10 cellular contexts compared by ENCODE assay signal in genomic region chr3:45462522-45463262, GRCh38.
DNase-seq lines count a peak whose midpoint lies in the region; ATAC-seq, FAIRE-seq and TF ChIP-seq lines count a peak whose summit lies in the region.
"Had no signal": no experiment of that assay in that cellular context is flagged by ENCODE, and none has a peak within 500 bp of the region (broad histone marks: within the 10 kb centered on the region; RNA-seq: fewer than 3 reads in every experiment).

No MANE protein-coding gene starts in this region.

- TF ChIP-seq RAD21 in IMR-90 (IDR thresholded peaks at IDR 0.05; ENCODE audit: low read length) = no peak

- POLR2A ChIA-PET in IMR-90 (lab: Charles Lee; ENCODE audit: unreplicated experiment) = no interaction called here

- no peaks in the 10 kb centered on the region for H4K20me1 ChIP-seq in IMR-90 (ENCODE audit: insufficient read depth, low read length)

- dilution Hi-C loops in IMR-90 (cut with HindIII; ENCODE audit: low sequenced_read_pairs, unreplicated experiment) = no loop called here

- peak; percentile 21 for DNase-seq in IMR-90
- DNase-seq in anterior cingulate cortex (lab: John Stamatoyannopoulos, UW) = peak in 31 of 58 donors; percentile 3 to 75 (median 33)
- DNase-seq in stimulated activated CD4-positive, alpha-beta T cell treated with anti-CD3 and anti-CD28 coated beads, Interleukin-4, amount 100 ng/mL, for 4 hours = peak; percentile 26 to 53
- DNase-seq in pancreas = no peak
- DNase-seq in NCI-H2196 (lab: John Stamatoyannopoulos, UW; ENCODE audit: unreplicated experiment) = no peak
- DNase-seq in NCI-H748 (lab: John Stamatoyannopoulos, UW; ENCODE audit: unreplicated experiment) = no peak
- no peak for DNase-seq in ecto neural progenitor cell (ENCODE audit: low spot score)
- DNase-seq: NCI-H1105 treated with DMSO at 0.1 percent for 48 hours had no signal

- FAIRE-seq in pancreas (lab: Jason Lieb, UNC) = no peak

- no peak overlapping the region for H4K5ac ChIP-seq in IMR-90 (ENCODE audit: low read depth, low read length)

- H4K91ac ChIP-seq in IMR-90 (ENCODE audit: insufficient read depth, low read depth, low read length) = no peak overlapping the region

- intact Hi-C loops in IMR-90 (cut with micrococcal nuclease) = no loop called here
- intact Hi-C loops in pancreas (cut with DNase I) = no loop called here

- 83% methylated on average over 3 of the region's 5 CpGs; no CpG with 5 or more reads in 1 of the 2 experiments for WGBS in IMR-90 (ENCODE audit: extremely low coverage in 2 of 2, insufficient read length in 1 of 2), 2 experiments
- WGBS in pancreas, 2 donors = 84 to 94% methylated on average over 5 of the region's 5 CpGs

- H3K9me1 ChIP-seq in IMR-90 (ENCODE audit: insufficient read depth, low read length) = 0 out of 2 replicates have a peak, but pooled peaks cover 2% of the 10 kb centered on the region

- CTCF ChIA-PET in IMR-90 (lab: Yijun Ruan, JAX) = interaction anchor here (0.6 kb wide), 1 partner anchor 29 kb away, joined by 9 read pairs; no protein-coding TSS in a partner anchor

- H2BK20ac ChIP-seq in IMR-90 (ENCODE audit: low read depth, low read length) = no peak overlapping the region

- H3K4me2 ChIP-seq in IMR-90 (ENCODE audit: low read depth, low read length) = no peak overlapping the region

- BruUV-seq in IMR-90 (replicated peaks; lab: Mats Ljungman, UMichigan) = no TSS peak

- no peak overlapping the region for H3K14ac ChIP-seq in IMR-90 (replicated peaks; ENCODE audit: low read depth, low read length)

- no peak overlapping the region for H3K9ac ChIP-seq in IMR-90 (ENCODE audit: low read depth, low read length)

- no peak overlapping the region for H3K56ac ChIP-seq in IMR-90 (ENCODE audit: extremely low read depth, insufficient read depth, low read length)

- peaks cover 2% of the 10 kb centered on the region; the same call in 1 of the 2 replicates for H3K4me1 ChIP-seq in IMR-90 (ENCODE audit: control insufficient read depth, insufficient read depth, low read length)
- H3K4me1 ChIP-seq in pancreas = no peaks in the 10 kb centered on the region

- no peak overlapping the region for H2AK9ac ChIP-seq in IMR-90 (replicated peaks; ENCODE audit: low read depth, low read length, poor library complexity)

- H3K36me3 ChIP-seq in IMR-90 (ENCODE audit: control insufficient read depth, insufficient read depth, low read length) (peaks cover 10% of the 10 kb centered on the region), pancreas (peaks cover 0 to 14% (median 0%) of the 10 kb centered on the region in 3 donors)

- in situ Hi-C loops in IMR-90 (cut with MboI; ENCODE audit: low sequenced_read_pairs) = no loop called here

- no peak for TF ChIP-seq CTCF in IMR-90 (conservative IDR thresholded peaks at IDR 0.05; ENCODE audit: low read depth, low read length)
- TF ChIP-seq CTCF in pancreas (IDR thresholded peaks at IDR 0.05) = no peak

- H3K27me3 ChIP-seq in IMR-90 (ENCODE audit: control insufficient read depth, insufficient read depth, low read length) = no peaks in the 10 kb centered on the region
- H3K27me3 ChIP-seq in pancreas = no peaks in the 10 kb centered on the region

- no peak overlapping the region for H2AFZ ChIP-seq in IMR-90 (replicated peaks; ENCODE audit: low read length, poor library complexity)

- H3K79me1 ChIP-seq in IMR-90 (ENCODE audit: low read depth in 1 of 2, low read length in 2 of 2) = no peaks in the 10 kb centered on the region; a peak in 1 of 4 replicates

- no peak overlapping the region for H3K18ac ChIP-seq in IMR-90 (ENCODE audit: low read depth, low read length)

- no peaks in the 10 kb centered on the region for H3K9me3 ChIP-seq in IMR-90 (ENCODE audit: control insufficient read depth, insufficient read depth, low read length)
- no peaks in the 10 kb centered on the region for H3K9me3 ChIP-seq in pancreas
- H3K9me3 ChIP-seq: thoracic aorta had no signal

- H2BK5ac ChIP-seq in IMR-90 (ENCODE audit: low read depth, low read length, poor library complexity, severe bottlenecking) = no peak overlapping the region

- H2BK120ac ChIP-seq in IMR-90 (ENCODE audit: low read depth, low read length) = no peak overlapping the region

- H2AK5ac ChIP-seq in IMR-90 (ENCODE audit: low read depth, low read length) = no peak overlapping the region

- no peak for TF ChIP-seq POLR2A in IMR-90 (IDR thresholded peaks at IDR 0.05; ENCODE audit: low read depth, low read length)

- H4K8ac ChIP-seq in IMR-90 (ENCODE audit: low read depth in 2 of 2, low read length in 2 of 2) = no peak overlapping the region

- no peak overlapping the region for H3K27ac ChIP-seq in IMR-90 (ENCODE audit: insufficient read depth, low read length)
- no peak overlapping the region for H3K27ac ChIP-seq in pancreas
- H3K27ac ChIP-seq: thoracic aorta had no signal

- no peak overlapping the region; the same call in 1 of the 2 replicates for H3K23ac ChIP-seq in IMR-90 (ENCODE audit: low read depth, low read length)

- H3K4ac ChIP-seq in IMR-90 (ENCODE audit: low read depth, low read length) = no peak overlapping the region

- no peak overlapping the region for H2BK15ac ChIP-seq in IMR-90 (ENCODE audit: low read depth, low read length)

- H3K4me3 ChIP-seq in IMR-90 (ENCODE audit: insufficient read depth, low read depth, low read length) = no peak overlapping the region
- H3K4me3 ChIP-seq in pancreas = no peak overlapping the region
- H3K4me3 ChIP-seq: thoracic aorta had no signal

- peak; percentile 60 for ATAC-seq in GM19372 (IDR thresholded peaks at IDR 0.05; ENCODE audit: low read depth, unreplicated experiment)
- peak; percentile 72 for ATAC-seq in IMR-90 (ENCODE audit: low read depth)
- no peak for ATAC-seq in pancreas

TF ChIP-seq in IMR-90, 13 proteins besides CTCF, POLR2A, EP300 and RAD21:
- TF ChIP-seq CEBPB (IDR thresholded peaks at IDR 0.05; ENCODE audit: low read depth, low read length) (no peak), USF2 (IDR thresholded peaks at IDR 0.05; ENCODE audit: low read depth, low read length) (no peak), MAFK (IDR thresholded peaks at IDR 0.05; ENCODE audit: low read depth, low read length) (no peak), MAZ (IDR thresholded peaks at IDR 0.05; ENCODE audit: borderline replicate concordance, low read depth, low read length) (no peak), NFE2L2 (IDR thresholded peaks at IDR 0.05; ENCODE audit: low read depth, low read length) (no peak), CHD1 (IDR thresholded peaks at IDR 0.05; ENCODE audit: low read depth, low read length) (no peak), RFX5 (IDR thresholded peaks at IDR 0.05; ENCODE audit: low read depth, low read length) (no peak), SMC3 (IDR thresholded peaks at IDR 0.05; ENCODE audit: low read depth, low read length) (no peak), ELK1 (IDR thresholded peaks at IDR 0.05; ENCODE audit: borderline replicate concordance, low read depth, low read length) (no peak), FOS (IDR thresholded peaks at IDR 0.05; ENCODE audit: low read depth, low read length) (no peak), MXI1 (IDR thresholded peaks at IDR 0.05; ENCODE audit: borderline replicate concordance, low read depth, low read length) (no peak), RCOR1 (IDR thresholded peaks at IDR 0.05; ENCODE audit: insufficient replicate concordance, low read length) (no peak), BHLHE40 (IDR thresholded peaks at IDR 0.05; ENCODE audit: low read depth, low read length) (no peak)

Comparison
In these comparisons a context has a peak if more than half of its experiments do, and no peak if none do; other contexts are left out.
1. ATAC-seq: peak in GM19372 (single experiment) and IMR-90 (single experiment); none in pancreas (0 of 4).
2. DNase-seq: peak in IMR-90 (single experiment), anterior cingulate cortex (31 of 58) and stimulated activated CD4-positive, alpha-beta T cell treated with anti-CD3 and anti-CD28 coated beads, Interleukin-4, amount 100 ng/mL, for 4 hours (2 of 2); none in pancreas (0 of 6), NCI-H2196 (single experiment), NCI-H748 (single experiment) and ecto neural progenitor cell (single experiment).